Comparison of ENCODE assay signal across 28 cellular contexts in the genomic region with DNA sequence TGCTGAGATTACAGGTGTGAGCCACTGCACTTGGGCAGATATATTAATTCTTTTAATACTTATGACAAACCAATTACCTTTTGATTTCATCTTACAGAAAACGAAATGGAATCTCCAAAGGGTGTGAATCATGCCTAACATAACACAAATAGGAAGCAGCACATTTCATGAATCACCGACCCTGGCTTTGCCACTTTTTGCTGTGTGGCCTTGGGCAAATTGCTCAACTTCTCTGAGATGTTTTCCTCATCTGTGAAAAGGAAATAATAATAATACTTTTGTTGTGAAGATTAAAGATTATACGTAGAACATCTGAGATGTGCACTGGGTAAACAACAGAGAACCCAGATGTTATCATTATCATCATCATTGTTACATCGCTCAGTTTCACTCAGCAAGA. TPM values are rescaled to one million over a fixed set of nuclear protein-coding genes. Genes with fewer than 3 reads are reported as not detected.
A peak's percentile ranks its signal among the peaks of the same experiment; 100 is the strongest.
DNase-seq lines count a peak whose midpoint lies in the region; ATAC-seq, FAIRE-seq and TF ChIP-seq lines count a peak whose summit lies in the region.
"Had no signal": no experiment of that assay in that cellular context is flagged by ENCODE, and none has a peak within 500 bp of the region (broad histone marks: within the 10 kb centered on the region; RNA-seq: fewer than 3 reads in every experiment).

No MANE protein-coding gene starts in this region.

- H3K79me2 ChIP-seq in KMS-11 (ENCODE audit: insufficient read depth, low read depth), result no peaks in the 10 kb centered on the region
- H3K79me2 ChIP-seq in hepatocyte, result no peaks in the 10 kb centered on the region
- no peaks in the 10 kb centered on the region for H3K79me2 ChIP-seq in Karpas-422 (ENCODE audit: low read length)

- H3K27me3 Mint-ChIP-seq in stimulated activated memory B cell treated with anti-CD40 and anti-IgM and Interleukin-4, amounts not matched to agents 10 μg/mL and 1 μg/mL and 100 μg/mL, for 72 hours, result no peaks in the 10 kb centered on the region

- no peaks in the 10 kb centered on the region for H3K36me3 ChIP-seq in KMS-11 (ENCODE audit: insufficient read depth)
- H3K36me3 ChIP-seq in bronchial epithelial cell (ENCODE audit: control insufficient read depth, insufficient read depth, low read length), result no peaks in the 10 kb centered on the region
- H3K36me3 ChIP-seq in hepatocyte (replicated peaks; ENCODE audit: insufficient read depth, low read depth), result no peaks in the 10 kb centered on the region
- H3K36me3 ChIP-seq in Karpas-422 (ENCODE audit: insufficient read depth, low read length), result no peaks in the 10 kb centered on the region
- H3K36me3 ChIP-seq: HAP-1 had no signal

- no peaks in the 10 kb centered on the region for H4K20me1 ChIP-seq in KMS-11 (ENCODE audit: insufficient read depth)
- no peaks in the 10 kb centered on the region for H4K20me1 ChIP-seq in hepatocyte (ENCODE audit: insufficient read depth, poor library complexity, severe bottlenecking)
- H4K20me1 ChIP-seq in Karpas-422 (ENCODE audit: insufficient read depth, low read depth, low read length), result no peaks in the 10 kb centered on the region

- 0 out of 2 replicates have a peak overlapping the region, but pooled peaks have one; percentile 41 for H2AFZ ChIP-seq in KMS-11 (ENCODE audit: low read depth)
- no peak overlapping the region for H2AFZ ChIP-seq in hepatocyte
- H2AFZ ChIP-seq in Karpas-422 (ENCODE audit: low read length), result no peak overlapping the region

- no peak for FAIRE-seq in bronchial epithelial cell (lab: Jason Lieb, UNC)
- FAIRE-seq: GM12878 had no signal

- WGBS in hepatocyte (ENCODE audit: low lambda C conversion rate, missing lambda C conversion rate), result 94% methylated on average over 4 of the region's 4 CpGs

- H3K9me3 ChIP-seq in hepatocyte (ENCODE audit: low read depth) (no peaks in the 10 kb centered on the region), Karpas-422 (ENCODE audit: low read length) (no peaks in the 10 kb centered on the region)
- H3K9me3 ChIP-seq: Caco-2, HAP-1 had no signal

- DNase-seq in bronchial epithelial cell (ENCODE audit: low read depth) (peak; percentile 35), hepatocyte (ENCODE audit: low spot score) (no peak), Karpas-422 (no peak)
- no peak for DNase-seq in stimulated activated CD4-positive, alpha-beta T cell treated with anti-CD3 and anti-CD28 coated beads, Interleukin-4, amount 100 ng/mL, for 4 hours
- DNase-seq: C1 segment of cervical spinal cord; CD8-positive, alpha-beta T cell; DMS 273 treated with DMSO at 0.1 percent for 48 hours; DMS79; EL; GDM1; GOT3; HFFc6; IMR-90; MV-4-11; NCI-H1105; NCI-H1436 treated with DMSO at 0.1 percent for 48 hours; NCI-H1930; NCI-H446 treated with DMSO at 0.1 percent for 48 hours; NCI-H526; SHP77 had no signal

- H3K9ac ChIP-seq in KMS-11 (no peak overlapping the region), Karpas-422 (ENCODE audit: low read length) (no peak overlapping the region)

- no peak overlapping the region for H3K4me3 Mint-ChIP-seq in stimulated activated memory B cell treated with anti-CD40 and anti-IgM and Interleukin-4, amounts not matched to agents 10 μg/mL and 1 μg/mL and 100 μg/mL, for 72 hours
- H3K4me3 Mint-ChIP-seq: CD8-positive, alpha-beta T cell; HFFc6 had no signal

- H3K4me1 ChIP-seq in KMS-11 (ENCODE audit: low read depth, poor library complexity, severe bottlenecking) (no peaks in the 10 kb centered on the region), hepatocyte (ENCODE audit: insufficient read depth) (no peaks in the 10 kb centered on the region), Karpas-422 (ENCODE audit: low read length) (peaks cover 7% of the 10 kb centered on the region)
- H3K4me1 ChIP-seq: HAP-1 had no signal

- ATAC-seq in stimulated activated memory B cell treated with anti-CD40 and anti-IgM and Interleukin-4, amounts not matched to agents 10 μg/mL and 1 μg/mL and 100 μg/mL, for 72 hours, result no peak
- ATAC-seq: CD8-positive, alpha-beta T cell; Panc1 had no signal

- TF ChIP-seq CTCF in 22Rv1 (IDR thresholded peaks at IDR 0.05) (no peak), KMS-11 (conservative IDR thresholded peaks at IDR 0.05; ENCODE audit: low read depth, low read length) (no peak), bronchial epithelial cell (IDR thresholded peaks at IDR 0.05; ENCODE audit: insufficient read depth, low read length, severe bottlenecking) (no peak), hepatocyte (IDR thresholded peaks at IDR 0.05; ENCODE audit: poor library complexity) (no peak)

- H3K4me3 ChIP-seq in KMS-11 (IDR thresholded peaks at IDR 0.05; ENCODE audit: insufficient read depth, low read depth, low read length) (no peak overlapping the region), bronchial epithelial cell (ENCODE audit: low read depth, low read length) (no peak overlapping the region), hepatocyte (no peak overlapping the region), Karpas-422 (ENCODE audit: low read length) (no peak overlapping the region)
- H3K4me3 ChIP-seq: GM12878, HAP-1 had no signal

- peak overlapping the region; percentile 74 for H3K27ac ChIP-seq in 22Rv1
- no peak overlapping the region for H3K27ac ChIP-seq in KMS-11
- peak overlapping the region; percentile 56 for H3K27ac ChIP-seq in hepatocyte
- no peak overlapping the region for H3K27ac ChIP-seq in Karpas-422 (ENCODE audit: low read length)
- H3K27ac ChIP-seq: RWPE1 had no signal

- no peaks in the 10 kb centered on the region for H3K9me3 Mint-ChIP-seq in stimulated activated memory B cell treated with anti-CD40 and anti-IgM and Interleukin-4, amounts not matched to agents 10 μg/mL and 1 μg/mL and 100 μg/mL, for 72 hours
- H3K9me3 Mint-ChIP-seq: CD8-positive, alpha-beta T cell had no signal

- H3K27me3 ChIP-seq in KMS-11 (ENCODE audit: insufficient read depth, low read depth), result no peaks in the 10 kb centered on the region
- H3K27me3 ChIP-seq in bronchial epithelial cell (ENCODE audit: control insufficient read depth, insufficient read depth, low read length), result no peaks in the 10 kb centered on the region
- no peaks in the 10 kb centered on the region for H3K27me3 ChIP-seq in hepatocyte
- no peaks in the 10 kb centered on the region for H3K27me3 ChIP-seq in Karpas-422 (ENCODE audit: low read length)

- H3K4me1 Mint-ChIP-seq in stimulated activated memory B cell treated with anti-CD40 and anti-IgM and Interleukin-4, amounts not matched to agents 10 μg/mL and 1 μg/mL and 100 μg/mL, for 72 hours, result no peaks in the 10 kb centered on the region

- H3K9me2 ChIP-seq in hepatocyte (replicated peaks; ENCODE audit: insufficient read depth) (no peaks in the 10 kb centered on the region), Karpas-422 (replicated peaks; ENCODE audit: insufficient read depth, low read length) (no peaks in the 10 kb centered on the region)

- no peak overlapping the region for H3K4me2 ChIP-seq in KMS-11
- peak overlapping the region; percentile 30 for H3K4me2 ChIP-seq in hepatocyte
- no peak overlapping the region for H3K4me2 ChIP-seq in Karpas-422 (ENCODE audit: low read depth, low read length, poor library complexity, severe bottlenecking)

- H3K36me3 Mint-ChIP-seq in stimulated activated memory B cell treated with anti-CD40 and anti-IgM and Interleukin-4, amounts not matched to agents 10 μg/mL and 1 μg/mL and 100 μg/mL, for 72 hours, result no peaks in the 10 kb centered on the region
- H3K36me3 Mint-ChIP-seq: CD8-positive, alpha-beta T cell had no signal

- H3K27ac Mint-ChIP-seq in stimulated activated memory B cell treated with anti-CD40 and anti-IgM and Interleukin-4, amounts not matched to agents 10 μg/mL and 1 μg/mL and 100 μg/mL, for 72 hours, result no peak overlapping the region
- H3K27ac Mint-ChIP-seq: CD8-positive, alpha-beta T cell; HFFc6 had no signal

RNA-seq across cellular contexts. Expression of a gene that starts 50.7 kb away (rescaled TPM):
- total RNA-seq in bronchial epithelial cell, result under 0.01 TPM in 1 of 2 replicates, not detected in the other
- 27.7 and 36.1 TPM in 2 replicates for total RNA-seq in hepatocyte
- 9.7 and 12.0 TPM in 2 replicates for polyA plus RNA-seq in hepatocyte
- not detected in 2 replicates for total RNA-seq in Karpas-422 (2014; rRNA removed; shearing (Covaris generic); ENCODE audit: low replicate concordance)
- total RNA-seq: CD8-positive, alpha-beta T cell had no signal
- polyA plus RNA-seq: IMR-90 had no signal

Comparison
In these comparisons a context has a peak if more than half of its experiments do, and no peak if none do; other contexts are left out.
1. H3K27ac ChIP-seq: peak in 22Rv1 (single experiment) and hepatocyte (single experiment); none in KMS-11 (single experiment) and Karpas-422 (single experiment).
2. RNA of a gene that starts 50.7 kb away (total RNA-seq): 27.7 to 36.1 TPM in hepatocyte; under 0.01 TPM in bronchial epithelial cell and not detected in Karpas-422; every median in the first group is over 10 times any median in the second.